ENCODE assay signal across 1 cellular context in genomic region chr19:6529937-6530384, GRCh38.
TF ChIP-seq lines count a peak whose summit lies in the region.

No MANE protein-coding gene starts in this region.

TF ChIP-seq in K562, 482 proteins besides CTCF, POLR2A, EP300 and RAD21 (continued from another document and continues in another):
- no peak for TF ChIP-seq TGIF2 (CRISPR knock-in tag; IDR thresholded peaks at IDR 0.05)
- TF ChIP-seq NR2C2 (CRISPR knock-in tag; IDR thresholded peaks at IDR 0.05) = 0 out of 2 replicates have a peak, but pooled peaks have one; percentile 44
- TF ChIP-seq NR2C2 (tag; IDR thresholded peaks at IDR 0.05) = no peak
- TF ChIP-seq HBP1 (CRISPR knock-in tag; IDR thresholded peaks at IDR 0.05) = no peak
- TF ChIP-seq HMGXB4 (CRISPR knock-in tag; IDR thresholded peaks at IDR 0.05) = no peak
- no peak for TF ChIP-seq MIER1 (IDR thresholded peaks at IDR 0.05; ENCODE audit: low read depth)
- no peak for TF ChIP-seq SIRT6 (IDR thresholded peaks at IDR 0.05; ENCODE audit: low read depth, low read length)
- TF ChIP-seq ETS2 (tag; IDR thresholded peaks at IDR 0.05; ENCODE audit: borderline replicate concordance, poor library complexity, severe bottlenecking) = no peak
- TF ChIP-seq ZNF445 (CRISPR knock-in tag; IDR thresholded peaks at IDR 0.05; ENCODE audit: low read depth) = no peak
- 0 out of 2 replicates have a peak, but pooled peaks have one; percentile 32 for TF ChIP-seq FOXP4 (CRISPR knock-in tag; IDR thresholded peaks at IDR 0.05; ENCODE audit: borderline replicate concordance)
- no peak for TF ChIP-seq CBX2 (IDR thresholded peaks at IDR 0.05; ENCODE audit: insufficient read depth, low read length, poor library complexity, severe bottlenecking)
- TF ChIP-seq KHSRP (IDR thresholded peaks at IDR 0.05) = 0 out of 2 replicates have a peak, but pooled peaks have one; percentile 8
- TF ChIP-seq ZBTB49 (CRISPR knock-in tag; IDR thresholded peaks at IDR 0.05; ENCODE audit: borderline replicate concordance) = 0 out of 2 replicates have a peak, but pooled peaks have one; percentile 35
- TF ChIP-seq IRF9 (tag; IDR thresholded peaks at IDR 0.05) = no peak
- TF ChIP-seq SMARCA5 (IDR thresholded peaks at IDR 0.05) = no peak
- no peak for TF ChIP-seq ZNF311 (CRISPR knock-in tag; IDR thresholded peaks at IDR 0.05)
- no peak for TF ChIP-seq FOXJ3 (CRISPR knock-in tag; IDR thresholded peaks at IDR 0.05)
- peak in 1 of 2 experiments; percentile 57 for TF ChIP-seq NCOA2 (IDR thresholded peaks at IDR 0.05; ENCODE audit: partially characterized antibody in 2 of 2)
- 0 out of 2 replicates have a peak, but pooled peaks have one; percentile 21 for TF ChIP-seq GATAD2B (IDR thresholded peaks at IDR 0.05; ENCODE audit: borderline replicate concordance)
- no peak for TF ChIP-seq ZBTB17 (CRISPR knock-in tag; IDR thresholded peaks at IDR 0.05)
- no peak for TF ChIP-seq SMAD1 (IDR thresholded peaks at IDR 0.05; ENCODE audit: low read depth, low read length, partially characterized antibody)
- TF ChIP-seq GTF3C2 (IDR thresholded peaks at IDR 0.05; ENCODE audit: borderline replicate concordance, extremely low read depth, insufficient read length) = no peak
- no peak for TF ChIP-seq SMAD2 (IDR thresholded peaks at IDR 0.05; ENCODE audit: low read depth, low read length)
- TF ChIP-seq CBFA2T3 (IDR thresholded peaks at IDR 0.05) = 0 out of 2 replicates have a peak, but pooled peaks have one; percentile 55
- peak; percentile 88; the same call in 1 of the 2 replicates for TF ChIP-seq ZNF592 (IDR thresholded peaks at IDR 0.05)
- no peak for TF ChIP-seq ARID3B (CRISPR knock-in tag; IDR thresholded peaks at IDR 0.05; ENCODE audit: borderline replicate concordance)
- TF ChIP-seq RBM25 (IDR thresholded peaks at IDR 0.05; ENCODE audit: low read depth, low read length, severe bottlenecking) = no peak
- no peak for TF ChIP-seq ATF1 (CRISPR knock-in tag; IDR thresholded peaks at IDR 0.05)
- no peak for TF ChIP-seq ATF1 (tag; IDR thresholded peaks at IDR 0.05)
- no peak for TF ChIP-seq ATF4 (CRISPR knock-in tag; IDR thresholded peaks at IDR 0.05)
- TF ChIP-seq ZNF140 (CRISPR knock-in tag; IDR thresholded peaks at IDR 0.05) = no peak
- TF ChIP-seq ZNF449 (CRISPR knock-in tag; IDR thresholded peaks at IDR 0.05) = no peak
- no peak for TF ChIP-seq ZNF740 (CRISPR knock-in tag; IDR thresholded peaks at IDR 0.05)
- TF ChIP-seq ZNF740 (tag; IDR thresholded peaks at IDR 0.05) = no peak
- TF ChIP-seq GABPB1 (CRISPR knock-in tag; IDR thresholded peaks at IDR 0.05) = no peak
